Comparison of ENCODE assay signal across 19 cellular contexts in the genomic region with DNA sequence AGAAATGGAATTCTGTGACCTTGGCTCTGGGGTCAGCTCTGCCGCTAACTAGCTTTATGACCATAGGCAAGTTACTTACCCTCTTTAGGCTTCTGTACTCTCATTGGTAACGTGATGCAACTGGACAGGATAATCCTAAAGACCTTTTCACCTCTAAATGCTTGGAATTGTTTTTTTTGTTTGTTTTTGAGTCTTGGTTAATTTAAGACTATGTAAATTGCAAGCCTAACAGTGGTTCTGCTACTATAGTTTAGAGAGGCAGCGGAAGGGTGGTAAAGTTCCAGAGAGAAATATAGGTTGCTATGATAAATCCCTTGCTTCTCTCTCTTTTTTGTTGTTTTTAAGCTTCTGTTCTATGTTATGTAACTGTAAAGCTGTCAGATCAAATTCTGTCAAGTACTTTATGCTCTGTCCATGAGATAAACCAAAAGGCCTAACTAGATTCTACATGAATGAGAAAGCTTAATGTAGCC. TPM values are rescaled to one million over a fixed set of nuclear protein-coding genes. Genes with fewer than 3 reads are reported as not detected.
A peak's percentile ranks its signal among the peaks of the same experiment; 100 is the strongest.
DNase-seq lines count a peak whose midpoint lies in the region; ATAC-seq and TF ChIP-seq lines count a peak whose summit lies in the region.
"Had no signal": no experiment of that assay in that cellular context is flagged by ENCODE, and none has a peak within 500 bp of the region (broad histone marks: within the 10 kb centered on the region; RNA-seq: fewer than 3 reads in every experiment).

No MANE protein-coding gene starts in this region.

- no peak overlapping the region for H2AFZ ChIP-seq in osteoblast (ENCODE audit: low read length)

- POLR2A ChIA-PET in HEK293T (lab: Yijun Ruan, JAX) = no interaction called here

- H3K79me2 ChIP-seq in osteoblast (ENCODE audit: insufficient read depth, low read length) = no peaks in the 10 kb centered on the region

- no peak for TF ChIP-seq CTCF in osteoblast (IDR thresholded peaks at IDR 0.05; ENCODE audit: extremely low read depth, low read depth, low read length)

- no peaks in the 10 kb centered on the region for H3K4me1 ChIP-seq in osteoblast (ENCODE audit: insufficient read depth, low read length)

- no peak overlapping the region for H3K27ac ChIP-seq in osteoblast (ENCODE audit: low read depth, low read length)

- no peaks in the 10 kb centered on the region for H4K20me1 ChIP-seq in osteoblast (ENCODE audit: insufficient read depth, low read length)

- no peak overlapping the region for H3K4me3 ChIP-seq in osteoblast (ENCODE audit: insufficient read depth, low read length)
- H3K4me3 ChIP-seq: GM12878 had no signal

- ATAC-seq in HG02678 (IDR thresholded peaks at IDR 0.05; ENCODE audit: unreplicated experiment) = no peak
- ATAC-seq: GM12878, PC-3 had no signal

- no peak overlapping the region for H3K4me2 ChIP-seq in osteoblast (ENCODE audit: insufficient read depth, low read length)

- H3K27me3 ChIP-seq in osteoblast (ENCODE audit: insufficient read depth, low read length) = no peaks in the 10 kb centered on the region

- H3K9me3 ChIP-seq in osteoblast (ENCODE audit: low read depth, low read length) = no peaks in the 10 kb centered on the region

- peak; percentile 5 for DNase-seq in NCI-H82 (lab: John Stamatoyannopoulos, UW)
- DNase-seq in NCI-H82 treated with DMSO at 0.1 percent for 48 hours (lab: John Stamatoyannopoulos, UW; ENCODE audit: unreplicated experiment) = no peak
- no peak for DNase-seq in HEK293T (ENCODE audit: extremely low spot score)
- peak; percentile 71 for DNase-seq in cerebellar cortex (ENCODE audit: low spot score)
- DNase-seq in retina = peak; percentile 77
- DNase-seq in DMS53 (lab: John Stamatoyannopoulos, UW) = no peak
- DNase-seq in osteoblast (ENCODE audit: insufficient read length, low spot score, missing footprints) = no peak
- DNase-seq: 8988T, DMS 273 treated with DMSO at 0.1 percent for 48 hours, MV-4-11, NCI-H1417, NCI-H187, NCI-H2107, NCI-H510A, PC-3, RPMI8226, SHP77 treated with DMSO at 0.1 percent for 48 hours had no signal

- no peaks in the 10 kb centered on the region for H3K36me3 ChIP-seq in osteoblast (ENCODE audit: insufficient read depth, low read length)

- CTCF ChIA-PET in HEK293T (lab: Yijun Ruan, JAX) = interaction anchor here (0.7 kb wide), 1 partner anchor 741 kb away, joined by 4 read pairs; no protein-coding TSS in a partner anchor

TF ChIP-seq in HEK293T, 16 proteins besides CTCF, POLR2A, EP300 and RAD21:
- TF ChIP-seq FOXM1 (IDR thresholded peaks at IDR 0.05; ENCODE audit: borderline replicate concordance) (no peak), ELF4 (IDR thresholded peaks at IDR 0.05) (no peak), ZNF384 (IDR thresholded peaks at IDR 0.05) (no peak), TARDBP (IDR thresholded peaks at IDR 0.05) (no peak), NFRKB (IDR thresholded peaks at IDR 0.05) (no peak)
- TF ChIP-seq, protein P1, sequence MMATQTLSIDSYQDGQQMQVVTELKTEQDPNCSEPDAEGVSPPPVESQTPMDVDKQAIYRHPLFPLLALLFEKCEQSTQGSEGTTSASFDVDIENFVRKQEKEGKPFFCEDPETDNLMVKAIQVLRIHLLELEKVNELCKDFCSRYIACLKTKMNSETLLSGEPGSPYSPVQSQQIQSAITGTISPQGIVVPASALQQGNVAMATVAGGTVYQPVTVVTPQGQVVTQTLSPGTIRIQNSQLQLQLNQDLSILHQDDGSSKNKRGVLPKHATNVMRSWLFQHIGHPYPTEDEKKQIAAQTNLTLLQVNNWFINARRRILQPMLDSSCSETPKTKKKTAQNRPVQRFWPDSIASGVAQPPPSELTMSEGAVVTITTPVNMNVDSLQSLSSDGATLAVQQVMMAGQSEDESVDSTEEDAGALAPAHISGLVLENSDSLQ (IDR thresholded peaks at IDR 0.05) = peak; percentile 57; the same call in 1 of the 2 replicates

RNA-seq across cellular contexts. Expression of gene FAM169A, which starts 17.6 kb away (rescaled TPM):
- total RNA-seq in osteoblast = under 0.01 TPM in 2 replicates

Comparison
In these comparisons a context has a peak if more than half of its experiments do, and no peak if none do; other contexts are left out.
1. DNase-seq: peak in NCI-H82 (single experiment), cerebellar cortex (single experiment) and retina (single experiment); none in NCI-H82 treated with DMSO at 0.1 percent for 48 hours (single experiment), HEK293T (single experiment), DMS53 (single experiment) and osteoblast (single experiment).